Comparison of ENCODE assay signal across 8 cellular contexts in the genomic region with DNA sequence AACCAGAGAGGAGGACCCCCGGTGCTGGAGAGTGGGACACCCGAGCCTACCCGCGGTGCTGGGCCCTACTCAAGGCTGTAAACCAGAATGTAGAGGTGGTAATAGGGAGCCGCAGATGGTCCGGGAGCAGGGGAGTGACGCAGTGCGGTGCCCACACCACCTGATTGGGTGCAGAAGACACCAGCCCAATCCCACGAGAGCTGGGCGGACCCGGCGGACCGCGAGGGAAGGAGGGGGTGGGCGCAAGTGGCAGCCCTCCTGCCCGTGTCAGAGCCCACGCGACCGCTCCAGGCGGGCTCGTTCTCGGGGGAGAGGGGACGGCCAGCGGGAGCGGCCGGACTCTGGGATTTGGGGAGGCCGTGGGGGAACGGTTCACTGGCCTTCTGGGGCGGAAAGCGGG.
DNase-seq lines count a peak whose midpoint lies in the region; ATAC-seq and TF ChIP-seq lines count a peak whose summit lies in the region.

No MANE protein-coding gene starts in this region.

- H3K36me3 ChIP-seq in NT2/D1 (ENCODE audit: insufficient read depth, insufficient read length, low read length) (no peaks in the 10 kb centered on the region), colonic mucosa (no peaks in the 10 kb centered on the region), left lung (no peaks in the 10 kb centered on the region)

- H3K9ac ChIP-seq in NT2/D1 (ENCODE audit: insufficient read length, low read depth) (peak overlapping the region; percentile 88), colonic mucosa (ENCODE audit: low read depth in 2 of 2, low read length in 2 of 2) (peak overlapping the region in 1 of 2 donors; percentile 63)

- ATAC-seq in left lung (peak; percentile 53), HG03108 (IDR thresholded peaks at IDR 0.05; ENCODE audit: unreplicated experiment) (no peak)

- peaks cover 28% of the 10 kb centered on the region for H3K27me3 ChIP-seq in NT2/D1 (ENCODE audit: insufficient read depth, insufficient read length)
- peaks cover 10% of the 10 kb centered on the region for H3K27me3 ChIP-seq in colonic mucosa
- H3K27me3 ChIP-seq in left lung = peaks cover 0 to 21% of the 10 kb centered on the region in 2 donors

- H3K27ac ChIP-seq in colonic mucosa (peak overlapping the region; percentile 29), left lung (peak overlapping the region; percentile 67 to 81), substantia nigra (ENCODE audit: low read depth, low read length, poor library complexity, severe bottlenecking) (peak overlapping the region; percentile 94)

- no peak for DNase-seq in NT2/D1 (ENCODE audit: low read depth, low spot score)
- DNase-seq in colonic mucosa = no peak
- DNase-seq in left lung = no peak
- peak in 30 of 49 donors; percentile 29 to 88 (median 64) for DNase-seq in substantia nigra (lab: John Stamatoyannopoulos, UW)
- no peak for DNase-seq in HCEC 1CT
- DNase-seq in activated gamma-delta T cell treated with Interleukin-2 at 50 U/mL for 16 hours = no peak
- DNase-seq in SIG-M5 treated with dmso at 0.1 percent for 504 hours (lab: John Stamatoyannopoulos, UW; ENCODE audit: unreplicated experiment) = no peak

- H3K4me1 ChIP-seq in NT2/D1 (ENCODE audit: insufficient read depth, insufficient read length) = peaks cover 6% of the 10 kb centered on the region
- H3K4me1 ChIP-seq in colonic mucosa = peaks cover 5% of the 10 kb centered on the region
- H3K4me1 ChIP-seq in left lung = peaks cover 4 to 28% of the 10 kb centered on the region in 2 donors

- intact Hi-C loops in colonic mucosa (cut with DNase I) = no loop called here
- intact Hi-C loops in left lung (cut with DNase I) = loop anchor here in 1 of 2 donors (10.0 kb wide), 1 partner anchor 55 kb away; no protein-coding TSS in a partner anchor

- peak overlapping the region; percentile 38 for H3K4me3 ChIP-seq in NT2/D1 (ENCODE audit: insufficient read length, low read depth)
- peak overlapping the region; percentile 26 for H3K4me3 ChIP-seq in colonic mucosa
- H3K4me3 ChIP-seq in left lung = peak overlapping the region; percentile 22 to 44

- TF ChIP-seq CTCF in colonic mucosa (IDR thresholded peaks at IDR 0.05) (no peak), left lung (IDR thresholded peaks at IDR 0.05) (no peak)

- H3K9me3 ChIP-seq in NT2/D1 (ENCODE audit: insufficient read depth, low read length) = no peaks in the 10 kb centered on the region
- no peaks in the 10 kb centered on the region for H3K9me3 ChIP-seq in colonic mucosa
- H3K9me3 ChIP-seq in left lung = no peaks in the 10 kb centered on the region

Comparison
In these comparisons a context has a peak if more than half of its experiments do, and no peak if none do; other contexts are left out.
1. DNase-seq: peak in substantia nigra (30 of 49); none in NT2/D1 (single experiment), colonic mucosa (single experiment), left lung (0 of 2), HCEC 1CT (single experiment), activated gamma-delta T cell treated with Interleukin-2 at 50 U/mL for 16 hours (single experiment) and SIG-M5 treated with dmso at 0.1 percent for 504 hours (single experiment).
2. H3K27ac ChIP-seq: peak in every context shown above with its lines; median percentile 94 in substantia nigra; 74 in left lung; 29 in colonic mucosa.
3. Peak in every context shown above with its lines, with median percentiles within 50 percentile points of each other: H3K4me3 ChIP-seq.